ENCODE assay signal across 26 cellular contexts in the genomic region with DNA sequence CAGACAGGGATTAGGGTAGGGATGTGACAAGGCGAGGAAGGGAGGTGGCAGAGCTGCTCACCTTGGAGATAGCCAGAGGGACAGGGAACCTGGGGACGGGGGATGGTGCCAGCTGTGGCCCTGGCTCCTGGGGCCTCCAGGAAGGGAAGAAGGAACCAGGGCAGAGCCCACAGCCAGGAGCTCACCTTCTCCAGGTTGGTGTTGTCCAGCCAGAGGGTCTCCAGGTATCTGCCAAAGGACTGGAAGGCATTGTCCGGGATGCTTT. TPM values are rescaled to one million over a fixed set of nuclear protein-coding genes. Genes with fewer than 3 reads are reported as not detected.
DNase-seq lines count a peak whose midpoint lies in the region; ATAC-seq and TF ChIP-seq lines count a peak whose summit lies in the region.
"Had no signal": no experiment of that assay in that cellular context is flagged by ENCODE, and none has a peak within 500 bp of the region (broad histone marks: within the 10 kb centered on the region; RNA-seq: fewer than 3 reads in every experiment).

No MANE protein-coding gene starts in this region.

- H3K4me3 Mint-ChIP-seq in GM23338: peak overlapping the region; percentile 72; the same call in 2 of the 3 replicates
- H3K4me3 Mint-ChIP-seq in activated T-helper 17 cell treated with anti-CD3 and anti-CD28 coated beads, Interleukin-2, amount 50 U/mL, for 72 hours: peak overlapping the region; percentile 26
- H3K4me3 Mint-ChIP-seq in stimulated activated naive B cell treated with anti-CD40 and anti-IgM and Interleukin-4, amounts not matched to agents 10 μg/mL and 1 μg/mL and 100 μg/mL, for 72 hours: peak overlapping the region in 1 of 2 donors; percentile 33
- H3K4me3 Mint-ChIP-seq in progenitor cell of endocrine pancreas (ENCODE audit: low read depth): no peak overlapping the region

- H3K4me1 ChIP-seq in GM23338 (ENCODE audit: insufficient read depth) (peaks cover 16% of the 10 kb centered on the region; the same call in 1 of the 2 replicates), mucosa of descending colon (ENCODE audit: low read depth) (peaks cover 41% of the 10 kb centered on the region)

- no peak overlapping the region for H3K4me3 ChIP-seq in GM23338
- H3K4me3 ChIP-seq in mucosa of descending colon: no peak overlapping the region
- H3K4me3 ChIP-seq: cardiac muscle cell, lung, upper lobe of right lung had no signal

- no peak overlapping the region for H2AFZ ChIP-seq in GM23338

- no peaks in the 10 kb centered on the region for H3K36me3 ChIP-seq in GM23338 (ENCODE audit: insufficient read depth)
- H3K36me3 ChIP-seq in mucosa of descending colon (ENCODE audit: low read depth): no peaks in the 10 kb centered on the region

- H3K9me3 ChIP-seq in mucosa of descending colon: no peaks in the 10 kb centered on the region
- H3K9me3 ChIP-seq: esophagus squamous epithelium, upper lobe of right lung had no signal

- H3K9me3 Mint-ChIP-seq in GM23338: no peaks in the 10 kb centered on the region; the same call in 2 of the 3 replicates
- H3K9me3 Mint-ChIP-seq in activated T-helper 17 cell treated with anti-CD3 and anti-CD28 coated beads, Interleukin-2, amount 50 U/mL, for 72 hours: no peaks in the 10 kb centered on the region
- H3K9me3 Mint-ChIP-seq in stimulated activated naive B cell treated with anti-CD40 and anti-IgM and Interleukin-4, amounts not matched to agents 10 μg/mL and 1 μg/mL and 100 μg/mL, for 72 hours: no peaks in the 10 kb centered on the region
- no peaks in the 10 kb centered on the region for H3K9me3 Mint-ChIP-seq in progenitor cell of endocrine pancreas (ENCODE audit: low read depth)

- H3K4me2 ChIP-seq in GM23338: no peak overlapping the region

- H3K36me3 Mint-ChIP-seq in GM23338 (ENCODE audit: low read depth) (peaks cover 4% of the 10 kb centered on the region; the same call in 1 of the 3 replicates), progenitor cell of endocrine pancreas (ENCODE audit: insufficient read depth) (peaks cover 9% of the 10 kb centered on the region)
- no peaks in the 10 kb centered on the region for H3K36me3 Mint-ChIP-seq in activated T-helper 17 cell treated with anti-CD3 and anti-CD28 coated beads, Interleukin-2, amount 50 U/mL, for 72 hours (ENCODE audit: low read depth)
- peaks cover 6 to 16% of the 10 kb centered on the region in 2 donors for H3K36me3 Mint-ChIP-seq in stimulated activated naive B cell treated with anti-CD40 and anti-IgM and Interleukin-4, amounts not matched to agents 10 μg/mL and 1 μg/mL and 100 μg/mL, for 72 hours

- no peak overlapping the region for H3K27ac ChIP-seq in GM23338 (ENCODE audit: low read depth)
- H3K27ac ChIP-seq: cardiac muscle cell, esophagus squamous epithelium, upper lobe of right lung, VCaP had no signal

- H3K27ac Mint-ChIP-seq in GM23338: no peak overlapping the region
- no peak overlapping the region for H3K27ac Mint-ChIP-seq in activated T-helper 17 cell treated with anti-CD3 and anti-CD28 coated beads, Interleukin-2, amount 50 U/mL, for 72 hours
- peak overlapping the region; percentile 20 for H3K27ac Mint-ChIP-seq in stimulated activated naive B cell treated with anti-CD40 and anti-IgM and Interleukin-4, amounts not matched to agents 10 μg/mL and 1 μg/mL and 100 μg/mL, for 72 hours
- H3K27ac Mint-ChIP-seq in progenitor cell of endocrine pancreas: no peak overlapping the region

- H4K20me1 ChIP-seq in GM23338 (replicated peaks; ENCODE audit: insufficient read depth): peaks cover 7% of the 10 kb centered on the region; the same call in 1 of the 2 replicates

- H3F3A ChIP-seq in GM23338 (replicated peaks; ENCODE audit: low read depth): 0 out of 2 replicates have a peak, but pooled peaks cover 4% of the 10 kb centered on the region

- H3K4me1 Mint-ChIP-seq in GM23338 (peaks cover 21% of the 10 kb centered on the region), progenitor cell of endocrine pancreas (ENCODE audit: low read depth) (peaks cover 1% of the 10 kb centered on the region)
- peaks cover 5% of the 10 kb centered on the region for H3K4me1 Mint-ChIP-seq in activated T-helper 17 cell treated with anti-CD3 and anti-CD28 coated beads, Interleukin-2, amount 50 U/mL, for 72 hours
- H3K4me1 Mint-ChIP-seq in stimulated activated naive B cell treated with anti-CD40 and anti-IgM and Interleukin-4, amounts not matched to agents 10 μg/mL and 1 μg/mL and 100 μg/mL, for 72 hours: peaks cover 11 to 12% of the 10 kb centered on the region in 2 donors

- ATAC-seq in GM23338: no peak
- no peak for ATAC-seq in activated T-helper 17 cell treated with anti-CD3 and anti-CD28 coated beads, Interleukin-2, amount 50 U/mL, for 72 hours (replicated peaks)
- ATAC-seq in mucosa of descending colon: no peak
- no peak for ATAC-seq in stimulated activated naive B cell treated with anti-CD40 and anti-IgM and Interleukin-4, amounts not matched to agents 10 μg/mL and 1 μg/mL and 100 μg/mL, for 72 hours (replicated peaks)
- ATAC-seq in HG03175 (IDR thresholded peaks at IDR 0.05; ENCODE audit: unreplicated experiment): no peak
- no peak for ATAC-seq in Right ventricle myocardium inferior
- ATAC-seq: upper lobe of right lung had no signal

- DNase-seq in GM23338 (ENCODE audit: low spot score) (no peak), mucosa of descending colon (peak in 2 of 3 donors; percentile 18 to 48), progenitor cell of endocrine pancreas (ENCODE audit: low spot score, unreplicated experiment) (no peak), Right ventricle myocardium inferior (ENCODE audit: missing footprints) (no peak)
- no peak for DNase-seq in stimulated activated naive B cell treated with anti-CD40 and anti-IgM and Interleukin-4, amounts not matched to agents 10 μg/mL and 1 μg/mL and 100 μg/mL, for 72 hours
- DNase-seq: activated CD4-positive, alpha-beta T cell treated with anti-CD3 and anti-CD28 coated beads, Interleukin-2, amount 50 U/mL, for 1 hour; activated naive CD4-positive, alpha-beta T cell; activated T-cell treated with anti-CD3 and anti-CD28 coated beads, Interleukin-2, amount 50 U/mL, for 48 hours; cortex of kidney; EL; esophagus squamous epithelium; GOT3; NCI-H1694; NCI-H510A treated with DMSO at 0.1 percent for 48 hours; SHP77; T-helper 9 cell; upper lobe of right lung had no signal

- peaks cover 34% of the 10 kb centered on the region for H3K27me3 ChIP-seq in GM23338 (ENCODE audit: insufficient read depth)

- TF ChIP-seq CTCF in GM23338 (conservative IDR thresholded peaks at IDR 0.05; ENCODE audit: low read depth in 2 of 2) (no peak), mucosa of descending colon (IDR thresholded peaks at IDR 0.05) (no peak), progenitor cell of endocrine pancreas (IDR thresholded peaks at IDR 0.05; ENCODE audit: unreplicated experiment) (no peak)

- intact Hi-C loops in mucosa of descending colon (cut with DNase I, micrococcal nuclease) (no loop called here), Right ventricle myocardium inferior (cut with DNase I) (no loop called here)

- no peaks in the 10 kb centered on the region for H3K9me2 ChIP-seq in GM23338 (ENCODE audit: insufficient read depth)

- H3K79me2 ChIP-seq in GM23338 (replicated peaks; ENCODE audit: insufficient read depth): no peaks in the 10 kb centered on the region

- peaks cover 33% of the 10 kb centered on the region for H3K27me3 Mint-ChIP-seq in GM23338 (ENCODE audit: insufficient read depth, low read depth, poor library complexity)
- H3K27me3 Mint-ChIP-seq in activated T-helper 17 cell treated with anti-CD3 and anti-CD28 coated beads, Interleukin-2, amount 50 U/mL, for 72 hours: peaks cover 10% of the 10 kb centered on the region
- H3K27me3 Mint-ChIP-seq in stimulated activated naive B cell treated with anti-CD40 and anti-IgM and Interleukin-4, amounts not matched to agents 10 μg/mL and 1 μg/mL and 100 μg/mL, for 72 hours: peaks cover 18 to 26% of the 10 kb centered on the region in 2 donors
- H3K27me3 Mint-ChIP-seq in progenitor cell of endocrine pancreas: peaks cover 22% of the 10 kb centered on the region

RNA-seq across cellular contexts. Expression of a gene that starts 0.9 kb away (rescaled TPM):
- not detected in 2 replicates for total RNA-seq in GM23338 (2014; rRNA removed; shearing (Covaris generic))
- polyA plus RNA-seq in GM23338 (2016; fragmentation: Nextera tagmentation; extraction: Ambion mirVana): 0.18 TPM in 1 of 2 replicates, not detected in the other
- total RNA-seq in activated T-helper 17 cell treated with anti-CD3 and anti-CD28 coated beads, Interleukin-2, amount 50 U/mL, for 72 hours: not detected
- total RNA-seq in mucosa of descending colon (10 to 100 TPM in 1 of 3 donors, 1 to 10 TPM in 2; 4.6 to 15.3 (median 5.8) TPM), progenitor cell of endocrine pancreas (not detected in 2 replicates), Right ventricle myocardium inferior (0.16 TPM)
- total RNA-seq: cardiac muscle cell, frontal cortex, myocyte, omental fat pad, renal cortical epithelial cell, upper lobe of right lung had no signal

RNA-seq across cellular contexts. Expression of a gene that starts 10.9 kb away (rescaled TPM):
- 27.5 and 28.7 TPM in 2 replicates for total RNA-seq in GM23338 (2014; rRNA removed; shearing (Covaris generic))
- 16.5 and 18.4 TPM in 2 replicates for polyA plus RNA-seq in GM23338 (2016; fragmentation: Nextera tagmentation; extraction: Ambion mirVana)
- total RNA-seq in activated T-helper 17 cell treated with anti-CD3 and anti-CD28 coated beads, Interleukin-2, amount 50 U/mL, for 72 hours: 10 to 100 TPM; 21.3 to 29.5 TPM
- 10 to 100 TPM; 35.9 to 38.2 (median 37.7) TPM for total RNA-seq in mucosa of descending colon
- total RNA-seq in progenitor cell of endocrine pancreas: 34.4 and 40.7 TPM in 2 replicates
- total RNA-seq in Right ventricle myocardium inferior: 52.7 TPM

RNA-seq across cellular contexts. Expression of a gene that starts 40.5 kb away (rescaled TPM):
- total RNA-seq in GM23338 (2014; rRNA removed; shearing (Covaris generic)): 0.63 and 4.6 TPM in 2 replicates
- 1.7 and 1.8 TPM in 2 replicates for polyA plus RNA-seq in GM23338 (2016; fragmentation: Nextera tagmentation; extraction: Ambion mirVana)
- 1 to 10 TPM; 2.1 to 3.2 TPM for total RNA-seq in activated T-helper 17 cell treated with anti-CD3 and anti-CD28 coated beads, Interleukin-2, amount 50 U/mL, for 72 hours
- 1 to 10 TPM; 1.6 to 3.4 (median 2.4) TPM for total RNA-seq in mucosa of descending colon
- total RNA-seq in progenitor cell of endocrine pancreas: 1.7 and 3.5 TPM in 2 replicates
- total RNA-seq in Right ventricle myocardium inferior: 0.81 TPM

RNA-seq across cellular contexts. Expression of a gene that starts 41.8 kb away (rescaled TPM):
- 12.4 and 12.8 TPM in 2 replicates for total RNA-seq in GM23338 (2014; rRNA removed; shearing (Covaris generic))
- 6.9 and 7.5 TPM in 2 replicates for polyA plus RNA-seq in GM23338 (2016; fragmentation: Nextera tagmentation; extraction: Ambion mirVana)
- total RNA-seq in activated T-helper 17 cell treated with anti-CD3 and anti-CD28 coated beads, Interleukin-2, amount 50 U/mL, for 72 hours: 10 to 100 TPM; 12.4 to 13.6 TPM
- total RNA-seq in mucosa of descending colon (100 to 1,000 TPM in 1 of 3 donors, 10 to 100 TPM in 2; 79.7 to 246 (median 99.4) TPM), progenitor cell of endocrine pancreas (69.7 and 72.6 TPM in 2 replicates), Right ventricle myocardium inferior (22.7 TPM)

Comparison
In these comparisons a context has a peak if more than half of its experiments do, and no peak if none do; other contexts are left out.
1. DNase-seq: peak in mucosa of descending colon (2 of 3); none in GM23338 (single experiment), stimulated activated naive B cell treated with anti-CD40 and anti-IgM and Interleukin-4, amounts not matched to agents 10 μg/mL and 1 μg/mL and 100 μg/mL, for 72 hours (single experiment), progenitor cell of endocrine pancreas (single experiment) and Right ventricle myocardium inferior (single experiment).